ENCODE assay signal across 29 cellular contexts in genomic region chr7:113915991-113916390, GRCh38. TPM values are rescaled to one million over a fixed set of nuclear protein-coding genes. Genes with fewer than 3 reads are reported as not detected.
DNase-seq lines count a peak whose midpoint lies in the region; ATAC-seq and TF ChIP-seq lines count a peak whose summit lies in the region.
"Had no signal": no experiment of that assay in that cellular context is flagged by ENCODE, and none has a peak within 500 bp of the region (broad histone marks: within the 10 kb centered on the region; RNA-seq: fewer than 3 reads in every experiment).

No MANE protein-coding gene starts in this region.

- no peak for ATAC-seq in Right ventricle myocardium superior (ENCODE audit: poor library complexity)
- ATAC-seq: A549, GM12878, HepG2 had no signal

- H3K79me2 ChIP-seq in OCI-LY3 (ENCODE audit: low read length) = no peaks in the 10 kb centered on the region

- DNase-seq in left ventricle myocardium inferior (no peak), Right ventricle myocardium superior (no peak), fibroblast of peridontal ligament (ENCODE audit: extremely low read depth) (peak; percentile 40), SW 1271 (lab: John Stamatoyannopoulos, UW) (no peak)
- DNase-seq in activated CD8-positive, alpha-beta memory T cell treated with anti-CD3 and anti-CD28 coated beads, Interleukin-2, amount 50 U/mL, for 48 hours = no peak
- no peak for DNase-seq in effector memory CD4-positive, alpha-beta T cell
- DNase-seq: C1 segment of cervical spinal cord; Caco-2; CD4-positive, alpha-beta memory T cell; GOT3; HFFc6; Kasumi-1; NCI-H1048; NCI-H1436; NCI-H187; NCI-H2081 treated with DMSO at 0.1 percent for 48 hours; NCI-H2171; NCI-H226; NCI-H510A; NCI-H69; OCI-M1; Peyer's patch had no signal

- no peaks in the 10 kb centered on the region for H4K20me1 ChIP-seq in OCI-LY3 (ENCODE audit: insufficient read depth, low read length)

- H3K4me1 ChIP-seq in left ventricle myocardium inferior (peaks cover 6% of the 10 kb centered on the region), OCI-LY3 (ENCODE audit: low read length) (peaks cover 40% of the 10 kb centered on the region)
- no peaks in the 10 kb centered on the region for H3K4me1 ChIP-seq in effector memory CD4-positive, alpha-beta T cell (ENCODE audit: control insufficient read depth, insufficient read depth, low read length, poor library complexity, severe bottlenecking)
- H3K4me1 ChIP-seq: A549, Caco-2, HAP-1, Peyer's patch had no signal

- TF ChIP-seq CTCF in left ventricle myocardium inferior (IDR thresholded peaks at IDR 0.05; ENCODE audit: borderline replicate concordance) (no peak), OCI-LY3 (IDR thresholded peaks at IDR 0.05; ENCODE audit: low read depth, low read length) (no peak)

- H3K9me3 ChIP-seq in left ventricle myocardium inferior (replicated peaks) (no peaks in the 10 kb centered on the region), OCI-LY3 (ENCODE audit: insufficient read depth, low read length) (no peaks in the 10 kb centered on the region)
- no peaks in the 10 kb centered on the region for H3K9me3 ChIP-seq in effector memory CD4-positive, alpha-beta T cell (ENCODE audit: control insufficient read depth, low read length)
- H3K9me3 ChIP-seq: A549, Caco-2, HAP-1, Peyer's patch had no signal

- no peaks in the 10 kb centered on the region for H3K27me3 ChIP-seq in left ventricle myocardium inferior (ENCODE audit: low read depth)
- H3K27me3 ChIP-seq in OCI-LY3 (ENCODE audit: low read depth, low read length) = peaks cover 36% of the 10 kb centered on the region
- H3K27me3 ChIP-seq in effector memory CD4-positive, alpha-beta T cell (replicated peaks; ENCODE audit: control insufficient read depth, insufficient read depth, low read length, poor library complexity, severe bottlenecking) = no peaks in the 10 kb centered on the region
- H3K27me3 ChIP-seq: Peyer's patch had no signal

- H2AFZ ChIP-seq in OCI-LY3 (ENCODE audit: low read depth, low read length) = no peak overlapping the region

- H3K27ac ChIP-seq in left ventricle myocardium inferior (replicated peaks) (peak overlapping the region; percentile 37), OCI-LY3 (ENCODE audit: low read length) (no peak overlapping the region)
- H3K27ac ChIP-seq in effector memory CD4-positive, alpha-beta T cell (ENCODE audit: insufficient read depth, low read length, poor library complexity, severe bottlenecking) = no peak overlapping the region
- H3K27ac ChIP-seq: A549, Peyer's patch had no signal

- H3K4me2 ChIP-seq in OCI-LY3 (ENCODE audit: low read length) = peak overlapping the region; percentile 56
- H3K4me2 ChIP-seq: A549 had no signal

- H3K36me3 ChIP-seq in left ventricle myocardium inferior = no peaks in the 10 kb centered on the region
- no peaks in the 10 kb centered on the region for H3K36me3 ChIP-seq in OCI-LY3 (replicated peaks; ENCODE audit: low read depth, low read length)
- no peaks in the 10 kb centered on the region for H3K36me3 ChIP-seq in effector memory CD4-positive, alpha-beta T cell (ENCODE audit: control insufficient read depth, insufficient read depth, low read length)
- H3K36me3 ChIP-seq: HAP-1, Peyer's patch had no signal

- peak overlapping the region; percentile 64 for H3K4me3 ChIP-seq in left ventricle myocardium inferior
- 0 out of 2 replicates have a peak overlapping the region, but pooled peaks have one; percentile 11 for H3K4me3 ChIP-seq in OCI-LY3 (ENCODE audit: low read length)
- H3K4me3 ChIP-seq in effector memory CD4-positive, alpha-beta T cell (ENCODE audit: insufficient read depth, low read depth, low read length, poor library complexity, severe bottlenecking) = no peak overlapping the region
- H3K4me3 ChIP-seq: A549, GM12878, HAP-1, Peyer's patch had no signal

- no peak overlapping the region for H3K9ac ChIP-seq in OCI-LY3 (ENCODE audit: low read length)

- intact Hi-C loops in left ventricle myocardium inferior (cut with micrococcal nuclease) = no loop called here
- intact Hi-C loops in Right ventricle myocardium superior (cut with DNase I) = loop anchor here (10.0 kb wide), 1 partner anchor 121 kb away; no protein-coding TSS in a partner anchor

RNA-seq across cellular contexts. Expression of gene PPP1R3A, which starts 2.8 kb away (rescaled TPM):
- 133 TPM for total RNA-seq in left ventricle myocardium inferior
- total RNA-seq in Right ventricle myocardium superior = 116 TPM
- total RNA-seq: Caco-2; CD4-positive, alpha-beta memory T cell; GM12878; HepG2; HFFc6; HT1080; M059J; Peyer's patch had no signal
